Comparison of ENCODE assay signal across 14 cellular contexts in the genomic region with DNA sequence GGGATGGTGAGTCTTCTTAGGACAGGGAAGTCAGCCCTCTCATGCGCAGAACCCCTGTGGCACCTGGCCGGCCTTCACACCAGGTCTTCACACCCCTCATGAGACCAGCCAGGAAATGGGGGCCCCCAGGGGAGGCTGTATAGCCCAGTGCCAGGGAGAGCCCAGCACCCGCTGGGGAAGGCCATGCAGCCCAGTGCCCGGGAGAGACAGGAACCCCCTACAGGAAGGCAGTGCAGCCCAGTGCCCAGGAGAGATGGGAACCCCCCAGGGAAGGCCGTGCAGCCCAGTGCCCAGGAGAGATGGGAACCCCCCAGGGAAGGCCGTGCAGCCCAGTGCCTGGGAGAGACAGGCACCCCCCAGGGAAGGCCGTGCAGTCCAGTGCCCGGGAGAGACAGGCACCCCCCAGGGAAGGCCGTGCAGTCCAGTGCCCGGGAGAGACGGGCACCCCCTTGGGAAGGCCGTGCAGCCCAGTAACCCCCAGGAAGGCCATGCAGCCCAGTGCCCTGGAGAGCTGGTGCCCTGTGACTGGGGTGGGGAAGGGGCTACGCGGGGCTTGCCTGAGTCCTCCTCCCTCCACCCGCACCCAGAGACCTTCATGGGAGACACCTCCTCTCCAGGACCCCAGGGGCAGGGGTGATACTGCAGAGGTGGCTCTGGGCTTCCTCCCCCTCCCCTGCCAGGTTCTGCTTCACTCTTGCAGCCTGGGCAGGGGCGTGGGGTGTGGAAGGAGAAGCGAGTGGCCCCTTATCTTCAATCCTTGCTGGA.
"Had no signal": no experiment of that assay in that cellular context is flagged by ENCODE, and none has a peak within 500 bp of the region (broad histone marks: within the 10 kb centered on the region; RNA-seq: fewer than 3 reads in every experiment).

No MANE protein-coding gene starts in this region.

- ATAC-seq: left lung had no signal

- H3K27me3 ChIP-seq: right atrium auricular region had no signal

- H3K4me3 ChIP-seq: breast epithelium, dorsolateral prefrontal cortex, esophagus muscularis mucosa, left lung, right atrium auricular region, suprapubic skin, upper lobe of left lung had no signal

- DNase-seq: activated CD4-positive, alpha-beta T cell treated with anti-CD3 and anti-CD28 coated beads, Interleukin-2, amount 10 ng/mL, durations not matched to agents 24 days and 14 days; activated gamma-delta T cell; anterior cingulate cortex; stimulated activated CD4-positive, alpha-beta T cell treated with anti-CD3 and anti-CD28 coated beads, Interleukin-2, amount 100 ng/mL, for 24 hours; stimulated activated naive CD4-positive, alpha-beta T cell; T-helper 1 cell; WERI-Rb-1 had no signal

- H3K4me1 ChIP-seq: breast epithelium, left lung, right atrium auricular region, upper lobe of left lung had no signal

- H3K27ac ChIP-seq: breast epithelium, dorsolateral prefrontal cortex, esophagus muscularis mucosa, left lung, right atrium auricular region, suprapubic skin, upper lobe of left lung, WERI-Rb-1 had no signal

- H3K9me3 ChIP-seq: breast epithelium, esophagus muscularis mucosa, left lung, right atrium auricular region, suprapubic skin, upper lobe of left lung had no signal

- H3K36me3 ChIP-seq: breast epithelium, esophagus muscularis mucosa, left lung, right atrium auricular region, suprapubic skin, upper lobe of left lung, WERI-Rb-1 had no signal
